Comparison of ENCODE assay signal across 9 cellular contexts in genomic region chr7:103065666-103066065, GRCh38. TPM values are rescaled to one million over a fixed set of nuclear protein-coding genes. Genes with fewer than 3 reads are reported as not detected.
DNase-seq lines count a peak whose midpoint lies in the region; ATAC-seq and TF ChIP-seq lines count a peak whose summit lies in the region.
"Had no signal": no experiment of that assay in that cellular context is flagged by ENCODE, and none has a peak within 500 bp of the region (broad histone marks: within the 10 kb centered on the region; RNA-seq: fewer than 3 reads in every experiment).

No MANE protein-coding gene starts in this region.

- no peaks in the 10 kb centered on the region for H3K4me1 ChIP-seq in OCI-LY7 (ENCODE audit: insufficient read depth, low read length, poor library complexity, severe bottlenecking)
- no peaks in the 10 kb centered on the region for H3K4me1 ChIP-seq in right cardiac atrium (ENCODE audit: control insufficient read depth, insufficient read depth, low read length)

- no peaks in the 10 kb centered on the region for H3K36me3 Mint-ChIP-seq in activated T-helper 17 cell treated with anti-CD3 and anti-CD28 coated beads, Interleukin-2, amount 50 U/mL, for 72 hours (ENCODE audit: low read depth)

- H3K27ac ChIP-seq in OCI-LY7 (ENCODE audit: low read depth, low read length, poor library complexity, severe bottlenecking) (no peak overlapping the region), right cardiac atrium (ENCODE audit: low read length) (no peak overlapping the region)
- H3K27ac ChIP-seq: SK-N-MC had no signal

- CTCF ChIA-PET in OCI-LY7 (lab: Charles Lee; ENCODE audit: unreplicated experiment), result no interaction called here

- H3K27me3 ChIP-seq in right cardiac atrium (ENCODE audit: control insufficient read depth, insufficient read depth), result no peaks in the 10 kb centered on the region

- TF ChIP-seq CTCF in OCI-LY7 (conservative IDR thresholded peaks at IDR 0.05; ENCODE audit: low read length), result peak; percentile 79

- no peak overlapping the region for H3K27ac Mint-ChIP-seq in activated T-helper 17 cell treated with anti-CD3 and anti-CD28 coated beads, Interleukin-2, amount 50 U/mL, for 72 hours

- no peaks in the 10 kb centered on the region for H3K9me3 Mint-ChIP-seq in activated T-helper 17 cell treated with anti-CD3 and anti-CD28 coated beads, Interleukin-2, amount 50 U/mL, for 72 hours

- H3K4me3 ChIP-seq in OCI-LY7 (ENCODE audit: low read depth, low read length, poor library complexity, severe bottlenecking) (no peak overlapping the region), right cardiac atrium (ENCODE audit: low read length) (no peak overlapping the region)
- H3K4me3 ChIP-seq: SK-N-MC had no signal

- H3K9me2 ChIP-seq in OCI-LY7 (ENCODE audit: insufficient read depth, low read length), result no peaks in the 10 kb centered on the region

- ATAC-seq in activated T-helper 17 cell treated with anti-CD3 and anti-CD28 coated beads, Interleukin-2, amount 50 U/mL, for 72 hours (replicated peaks), result peak; percentile 60
- ATAC-seq in right cardiac atrium (no peak), esophagus mucosa (no peak)

- POLR2A ChIA-PET in OCI-LY7 (lab: Charles Lee), result interaction anchor here (1.0 kb wide), 1 partner anchor 10 kb away, joined by 3 read pairs; the partner anchor contains the start of gene ARMC10

- no peak overlapping the region for H2AFZ ChIP-seq in OCI-LY7 (ENCODE audit: low read length)

- no peaks in the 10 kb centered on the region for H3K79me2 ChIP-seq in OCI-LY7 (ENCODE audit: insufficient read depth, low read depth, low read length)

- H3K36me3 ChIP-seq in OCI-LY7 (ENCODE audit: insufficient read depth, low read length), result no peaks in the 10 kb centered on the region

- no peak overlapping the region for H3K4me2 ChIP-seq in OCI-LY7 (ENCODE audit: low read length)

- H4K20me1 ChIP-seq in OCI-LY7 (ENCODE audit: insufficient read depth, low read length), result no peaks in the 10 kb centered on the region

- intact Hi-C loops in OCI-LY7 (cut with micrococcal nuclease; ENCODE audit: unreplicated experiment), result no loop called here
- intact Hi-C loops in right cardiac atrium (cut with DNase I), result loop anchor here in 1 of 4 donors (10.0 kb wide), 1 partner anchor 311 kb away; no protein-coding TSS in a partner anchor

- no TSS peak for BruUV-seq in OCI-LY7 (replicated peaks; lab: Mats Ljungman, UMichigan)

- H3K4me1 Mint-ChIP-seq in activated T-helper 17 cell treated with anti-CD3 and anti-CD28 coated beads, Interleukin-2, amount 50 U/mL, for 72 hours, result no peaks in the 10 kb centered on the region

- H3K4me3 Mint-ChIP-seq in activated T-helper 17 cell treated with anti-CD3 and anti-CD28 coated beads, Interleukin-2, amount 50 U/mL, for 72 hours, result no peak overlapping the region

- no peaks in the 10 kb centered on the region for H3K27me3 Mint-ChIP-seq in activated T-helper 17 cell treated with anti-CD3 and anti-CD28 coated beads, Interleukin-2, amount 50 U/mL, for 72 hours

- WGBS in right cardiac atrium, result 17% methylated on average over 1 of the region's 1 CpG

- DNase-seq in COR-L47 (lab: John Stamatoyannopoulos, UW), result peak; percentile 15
- peak; percentile 41 for DNase-seq in H4 (ENCODE audit: low spot score)
- DNase-seq in OCI-LY7 (ENCODE audit: low spot score), result peak; percentile 69
- peak; percentile 31 to 77 (median 72) for DNase-seq in right cardiac atrium
- DNase-seq in stimulated activated CD8-positive, alpha-beta memory T cell treated with anti-CD3 and anti-CD28 coated beads, Interleukin-7, amount 100 ng/mL, for 48 hours (ENCODE audit: extremely low read depth in 1 of 2, low read depth in 1 of 2), result peak; percentile 14 to 31
- DNase-seq in NCI-H2196 (lab: John Stamatoyannopoulos, UW; ENCODE audit: unreplicated experiment), result no peak

- no peaks in the 10 kb centered on the region for H3K9me3 ChIP-seq in OCI-LY7 (ENCODE audit: low read length)
- no peaks in the 10 kb centered on the region for H3K9me3 ChIP-seq in right cardiac atrium (ENCODE audit: control insufficient read depth, low read length)

RNA-seq across cellular contexts. Expression of gene FBXL13, which starts 8.9 kb away (rescaled TPM):
- 0.08 and 0.50 TPM in 2 replicates for total RNA-seq in H4 (2014; rRNA removed; shearing (Covaris generic))
- 0.41 and 2.0 TPM in 2 replicates for total RNA-seq in OCI-LY7 (2014; rRNA removed; shearing (Covaris generic))
- 1.6 TPM in 2 replicates for total RNA-seq in OCI-LY7 (2022)
- 1 to 10 TPM in 1 of 2 donors, under 1 TPM in 1; 0.45 to 1.1 TPM for total RNA-seq in activated T-helper 17 cell treated with anti-CD3 and anti-CD28 coated beads, Interleukin-2, amount 50 U/mL, for 72 hours
- 1 to 10 TPM in 1 of 4 donors, under 1 TPM in 3; 0.34 to 1.3 (median 0.68) TPM for total RNA-seq in right cardiac atrium
- 0.07 TPM for polyA plus RNA-seq in right cardiac atrium
- 0.36 TPM for total RNA-seq in esophagus mucosa

RNA-seq across cellular contexts. Expression of gene ARMC10, which starts 9.3 kb away (rescaled TPM):
- 50.7 and 57.7 TPM in 2 replicates for total RNA-seq in H4 (2014; rRNA removed; shearing (Covaris generic))
- total RNA-seq in OCI-LY7 (2014; rRNA removed; shearing (Covaris generic)), result 20.9 and 24.3 TPM in 2 replicates
- total RNA-seq in OCI-LY7 (2022) (33.4 and 36.3 TPM in 2 replicates), right cardiac atrium (10 to 100 TPM; 18.7 to 23.8 (median 21.2) TPM), esophagus mucosa (32.4 TPM)
- total RNA-seq in activated T-helper 17 cell treated with anti-CD3 and anti-CD28 coated beads, Interleukin-2, amount 50 U/mL, for 72 hours, result 10 to 100 TPM; 32.2 to 41.1 TPM
- polyA plus RNA-seq in right cardiac atrium, result 14.7 TPM
